32 cellular contexts compared by ENCODE assay signal in genomic region chr10:81603106-81603620, GRCh38.
"Had no signal": no experiment of that assay in that cellular context is flagged by ENCODE, and none has a peak within 500 bp of the region (broad histone marks: within the 10 kb centered on the region; RNA-seq: fewer than 3 reads in every experiment).

No MANE protein-coding gene starts in this region.

- H3K4me1 ChIP-seq: adrenal gland, ascending aorta, breast epithelium, colonic mucosa, esophagus squamous epithelium, gastroesophageal sphincter, heart right ventricle had no signal

- H3K27me3 ChIP-seq: adrenal gland, ascending aorta, breast epithelium, cardiac muscle cell, colonic mucosa, esophagus squamous epithelium, gastroesophageal sphincter, heart right ventricle had no signal

- H3K4me3 ChIP-seq: adrenal gland, ascending aorta, breast epithelium, cardiac muscle cell, colonic mucosa, dorsolateral prefrontal cortex, esophagus squamous epithelium, gastroesophageal sphincter, heart right ventricle had no signal

- ATAC-seq: activated CD4-positive, CD25-positive, alpha-beta regulatory T cell treated with anti-CD3 and anti-CD28 coated beads, Interleukin-2, amount 50 U/mL, for 24 hours; activated CD8-positive, alpha-beta T cell treated with anti-CD3 and anti-CD28 coated beads for 36 hours; activated naive CD8-positive, alpha-beta T cell treated with anti-CD3 and anti-CD28 coated beads, Interleukin-2, amount 50 U/mL, for 24 hours; activated T-cell treated with anti-CD3 and anti-CD28 coated beads, Interleukin-2, amount 50 U/mL, for 4 hours; activated T-helper 17 cell treated with anti-CD3 and anti-CD28 coated beads, Interleukin-2, amount 50 U/mL, for 72 hours; gastroesophageal sphincter; heart right ventricle; T-helper 17 cell had no signal

- DNase-seq: activated B cell treated with CpG ODN at 0.5 μM for 24 hours; activated CD4-positive, alpha-beta T cell treated with anti-CD3 and anti-CD28 coated beads for 48 hours; activated CD4-positive, alpha-beta T cell treated with anti-CD3 and anti-CD28 coated beads, Interleukin-2, amount 50 U/mL, for 1 hour; activated CD4-positive, alpha-beta T cell treated with anti-CD3 and anti-CD28 coated beads, Interleukin-2, amount 50 U/mL, for 48 hours; activated CD8-positive, alpha-beta memory T cell treated with anti-CD3 and anti-CD28 coated beads for 24 hours; activated CD8-positive, alpha-beta T cell treated with anti-CD3 and anti-CD28 coated beads for 36 hours; activated effector memory CD4-positive, alpha-beta T cell treated with Interleukin-2 at 50 U/mL for 16 hours; activated naive CD4-positive, alpha-beta T cell treated with anti-CD3 and anti-CD28 coated beads for 36 hours; activated naive CD8-positive, alpha-beta T cell treated with anti-CD3 and anti-CD28 coated beads for 36 hours; activated naive CD8-positive, alpha-beta T cell treated with anti-CD3 and anti-CD28 coated beads, Interleukin-2, amount 50 U/mL, for 24 hours; activated T-cell treated with anti-CD3 and anti-CD28 coated beads, Interleukin-2, amount 50 U/mL, for 4 hours; adrenal gland; amygdala; central memory CD4-positive, alpha-beta T cell; cerebellar nuclear complex; colonic mucosa; dorsolateral prefrontal cortex; effector memory CD4-positive, alpha-beta T cell; endodermal cell; esophagus squamous epithelium; foreskin melanocyte; heart right ventricle; T-helper 1 cell; T-helper 17 cell; T1000; WERI-Rb-1 had no signal

- H3K27ac ChIP-seq: adrenal gland, ascending aorta, breast epithelium, cardiac muscle cell, colonic mucosa, dorsolateral prefrontal cortex, esophagus squamous epithelium, gastroesophageal sphincter, heart right ventricle, WERI-Rb-1 had no signal

- H3K9me3 ChIP-seq: adrenal gland, ascending aorta, breast epithelium, colonic mucosa, esophagus squamous epithelium, gastroesophageal sphincter had no signal

- H3K36me3 ChIP-seq: adrenal gland, ascending aorta, breast epithelium, cardiac muscle cell, colonic mucosa, esophagus squamous epithelium, gastroesophageal sphincter, heart right ventricle, WERI-Rb-1 had no signal
